ENCODE assay signal across 9 cellular contexts in the genomic region with DNA sequence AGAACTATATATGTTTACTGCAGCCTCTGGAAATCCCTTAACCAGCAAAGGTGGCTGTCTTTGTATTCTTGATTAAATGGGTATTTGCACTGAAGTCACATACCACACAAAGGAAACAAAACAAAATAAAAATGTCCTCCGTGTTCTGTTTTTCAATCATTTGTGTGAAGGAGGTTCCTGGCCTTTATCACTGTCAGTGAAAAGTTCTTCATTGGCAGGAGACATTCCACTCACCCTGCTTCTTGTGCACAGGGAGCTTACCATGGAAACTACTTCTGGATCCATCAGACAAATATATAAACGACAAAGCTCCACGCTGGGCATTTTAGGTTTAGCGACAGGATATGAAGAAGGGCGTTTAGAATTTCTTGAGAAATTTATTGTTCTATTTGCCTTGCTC. TPM values are rescaled to one million over a fixed set of nuclear protein-coding genes. Genes with fewer than 3 reads are reported as not detected.
"Had no signal": no experiment of that assay in that cellular context is flagged by ENCODE, and none has a peak within 500 bp of the region (broad histone marks: within the 10 kb centered on the region; RNA-seq: fewer than 3 reads in every experiment).

No MANE protein-coding gene starts in this region.

- ATAC-seq: GM12878 had no signal

- DNase-seq: GDM1, GF-D8 had no signal

- FAIRE-seq: G401.6, GM12878, GM12891, GM12892, GM18507, GM19239 had no signal

- H3K4me3 ChIP-seq: GM12878 had no signal

RNA-seq across cellular contexts. Expression of gene NKX2-8, which starts 5.7 kb away (rescaled TPM):
- total RNA-seq: G401, GM12878 had no signal
- polyA plus RNA-seq: GM12878 had no signal
